Comparison of ENCODE assay signal across 16 cellular contexts in genomic region chr15:96421211-96421610, GRCh38.
DNase-seq lines count a peak whose midpoint lies in the region; ATAC-seq and TF ChIP-seq lines count a peak whose summit lies in the region.
"Had no signal": no experiment of that assay in that cellular context is flagged by ENCODE, and none has a peak within 500 bp of the region (broad histone marks: within the 10 kb centered on the region; RNA-seq: fewer than 3 reads in every experiment).

No MANE protein-coding gene starts in this region.

- H3K36me3 Mint-ChIP-seq in progenitor cell of endocrine pancreas (ENCODE audit: insufficient read depth) = no peaks in the 10 kb centered on the region

- no CpG with 5 or more reads among the region's 7 CpGs for WGBS in neuronal stem cell (ENCODE audit: extremely low coverage in 2 of 2, insufficient read length in 2 of 2, insufficient replicate concordance in 1 of 2), 2 donors

- no peak overlapping the region for H2AK5ac ChIP-seq in neuronal stem cell (ENCODE audit: low read depth, low read length)

- H4K91ac ChIP-seq in neuronal stem cell (ENCODE audit: low read depth, low read length, poor library complexity) = no peak overlapping the region

- no peak overlapping the region for H3K18ac ChIP-seq in neuronal stem cell (ENCODE audit: low read length)

- no peak overlapping the region for H3K4me3 ChIP-seq in MM.1S (ENCODE audit: low read length)
- no peak overlapping the region for H3K4me3 ChIP-seq in neuronal stem cell (ENCODE audit: low read length in 2 of 2)
- H3K4me3 ChIP-seq in left lung = no peak overlapping the region

- ATAC-seq in HG03159 (IDR thresholded peaks at IDR 0.05; ENCODE audit: unreplicated experiment) (no peak), left lung (no peak)
- ATAC-seq: activated CD8-positive, alpha-beta T cell treated with anti-CD3 and anti-CD28 coated beads for 36 hours; Right ventricle myocardium inferior; sciatic nerve had no signal

- H3K23ac ChIP-seq in neuronal stem cell (ENCODE audit: low read depth, low read length, poor library complexity) = no peak overlapping the region

- peaks cover 43% of the 10 kb centered on the region for H3K4me1 Mint-ChIP-seq in progenitor cell of endocrine pancreas (ENCODE audit: low read depth)

- no peak overlapping the region for H3K9ac ChIP-seq in MM.1S (ENCODE audit: low read length)
- H3K9ac ChIP-seq in neuronal stem cell (ENCODE audit: low read depth, low read length, poor library complexity) = no peak overlapping the region

- TF ChIP-seq CTCF in MM.1S (IDR thresholded peaks at IDR 0.05; ENCODE audit: low read length) (no peak), progenitor cell of endocrine pancreas (IDR thresholded peaks at IDR 0.05; ENCODE audit: unreplicated experiment) (no peak), left lung (IDR thresholded peaks at IDR 0.05) (no peak)

- H3K4me1 ChIP-seq in MM.1S (ENCODE audit: low read length) (peaks cover 16% of the 10 kb centered on the region), neuronal stem cell (ENCODE audit: control insufficient read depth in 2 of 2, insufficient read depth in 1 of 2, low read depth in 1 of 2, low read length in 2 of 2) (peaks cover 5% of the 10 kb centered on the region in 2 donors), left lung (peaks cover 0 to 7% of the 10 kb centered on the region in 2 donors)

- intact Hi-C loops in left lung (cut with DNase I) = no loop called here

- no peak overlapping the region for H2BK5ac ChIP-seq in neuronal stem cell (ENCODE audit: low read length)

- H2AFZ ChIP-seq in MM.1S (ENCODE audit: low read length) (no peak overlapping the region), neuronal stem cell (ENCODE audit: low read length) (no peak overlapping the region)

- H3F3A ChIP-seq in MM.1S (ENCODE audit: insufficient read depth, low read length) = no peaks in the 10 kb centered on the region

- peak overlapping the region; percentile 7 for H3K4me3 Mint-ChIP-seq in progenitor cell of endocrine pancreas (ENCODE audit: low read depth)
- H3K4me3 Mint-ChIP-seq: activated CD8-positive, alpha-beta T cell treated with anti-CD3 and anti-CD28 coated beads for 36 hours had no signal

- peak overlapping the region; percentile 47; the same call in 1 of the 2 replicates for H3K4me2 ChIP-seq in MM.1S (ENCODE audit: low read depth, low read length)
- H3K4me2 ChIP-seq in neuronal stem cell (ENCODE audit: insufficient read depth, low read length, poor library complexity, severe bottlenecking) = no peak overlapping the region

- peak overlapping the region; percentile 26 for H3K27ac Mint-ChIP-seq in progenitor cell of endocrine pancreas
- H3K27ac Mint-ChIP-seq: activated CD8-positive, alpha-beta T cell treated with anti-CD3 and anti-CD28 coated beads for 36 hours had no signal

- no peak overlapping the region for H2BK12ac ChIP-seq in neuronal stem cell (ENCODE audit: low read length)

- no peaks in the 10 kb centered on the region for H3K9me3 ChIP-seq in MM.1S (replicated peaks; ENCODE audit: insufficient read depth, low read length)
- no peaks in the 10 kb centered on the region for H3K9me3 ChIP-seq in neuronal stem cell (replicated peaks in 1 of 2; ENCODE audit: control insufficient read depth in 2 of 2, insufficient read depth in 1 of 2, low read depth in 1 of 2, low read length in 2 of 2)
- no peaks in the 10 kb centered on the region for H3K9me3 ChIP-seq in left lung

- no peaks in the 10 kb centered on the region for H3K79me1 ChIP-seq in neuronal stem cell (ENCODE audit: low read depth, low read length)

- H3K14ac ChIP-seq in neuronal stem cell (ENCODE audit: low read length) = no peak overlapping the region

- H2BK120ac ChIP-seq in neuronal stem cell (ENCODE audit: low read depth, low read length) = no peak overlapping the region

- H3K36me3 ChIP-seq in MM.1S (replicated peaks; ENCODE audit: insufficient read depth, low read length) (no peaks in the 10 kb centered on the region), neuronal stem cell (replicated peaks in 1 of 2; ENCODE audit: control insufficient read depth in 2 of 2, insufficient read depth in 2 of 2, low read length in 2 of 2) (no peaks in the 10 kb centered on the region), left lung (no peaks in the 10 kb centered on the region)

- no peaks in the 10 kb centered on the region for H3K79me2 ChIP-seq in MM.1S (ENCODE audit: low read length)

- no peak overlapping the region for H4K8ac ChIP-seq in neuronal stem cell (ENCODE audit: low read depth, low read length)

- no peak overlapping the region for H2BK15ac ChIP-seq in neuronal stem cell (ENCODE audit: low read length)

- H3K9me3 Mint-ChIP-seq in progenitor cell of endocrine pancreas (ENCODE audit: low read depth) = peaks cover 3% of the 10 kb centered on the region
- H3K9me3 Mint-ChIP-seq: activated CD8-positive, alpha-beta T cell treated with anti-CD3 and anti-CD28 coated beads for 36 hours had no signal

- DNase-seq in GM04504 (ENCODE audit: low read depth) (peak; percentile 3), MM.1S (peak; percentile 79), epithelial cell of prostate (ENCODE audit: low read depth, low spot score) (peak; percentile 53), progenitor cell of endocrine pancreas (ENCODE audit: low spot score, unreplicated experiment) (no peak), neuronal stem cell (ENCODE audit: low spot score) (no peak), NCI-H128 (lab: John Stamatoyannopoulos, UW; ENCODE audit: unreplicated experiment) (no peak), left lung (no peak)
- DNase-seq: activated CD8-positive, alpha-beta T cell treated with anti-CD3 and anti-CD28 coated beads for 36 hours; activated gamma-delta T cell treated with Interleukin-2 at 50 U/mL for 16 hours; NCI-H1092; NCI-H524; T-helper 9 cell had no signal

- no peaks in the 10 kb centered on the region for H4K20me1 ChIP-seq in MM.1S (ENCODE audit: insufficient read depth, low read length)

- H3K4ac ChIP-seq in neuronal stem cell (ENCODE audit: low read length) = no peak overlapping the region

- peaks cover 71% of the 10 kb centered on the region for H3K27me3 Mint-ChIP-seq in progenitor cell of endocrine pancreas

- H3K27ac ChIP-seq in MM.1S (ENCODE audit: low read length) = no peak overlapping the region
- H3K27ac ChIP-seq in epithelial cell of prostate = no peak overlapping the region
- H3K27ac ChIP-seq in neuronal stem cell (replicated peaks; ENCODE audit: low read length) = no peak overlapping the region
- no peak overlapping the region for H3K27ac ChIP-seq in left lung
- H3K27ac ChIP-seq: HL-60 had no signal

- H3K9me2 ChIP-seq in MM.1S (replicated peaks; ENCODE audit: insufficient read depth, low read length) = no peaks in the 10 kb centered on the region

- H3K27me3 ChIP-seq in MM.1S (replicated peaks; ENCODE audit: insufficient read depth, low read length) = no peaks in the 10 kb centered on the region
- H3K27me3 ChIP-seq in neuronal stem cell (ENCODE audit: control insufficient read depth in 3 of 3, insufficient read depth in 3 of 3, low read depth in 1 of 3, low read length in 3 of 3) = peaks cover 13 to 90% (median 23%) of the 10 kb centered on the region in 3 experiments
- H3K27me3 ChIP-seq in left lung = peaks cover 74 to 95% of the 10 kb centered on the region in 2 donors

Comparison
In these comparisons a context has a peak if more than half of its experiments do, and no peak if none do; other contexts are left out.
1. DNase-seq: peak in GM04504 (single experiment), MM.1S (single experiment) and epithelial cell of prostate (single experiment); none in progenitor cell of endocrine pancreas (single experiment), neuronal stem cell (single experiment), NCI-H128 (single experiment) and left lung (0 of 2).